In genomic region chr16:65937455-65937854, GRCh38 we compare ENCODE assay signal across 29 cellular contexts.
DNase-seq lines count a peak whose midpoint lies in the region; ATAC-seq, FAIRE-seq and TF ChIP-seq lines count a peak whose summit lies in the region.
"Had no signal": no experiment of that assay in that cellular context is flagged by ENCODE, and none has a peak within 500 bp of the region (broad histone marks: within the 10 kb centered on the region; RNA-seq: fewer than 3 reads in every experiment).

No MANE protein-coding gene starts in this region.

- POLR2A ChIA-PET in HepG2 (lab: Yijun Ruan, JAX), result no interaction called here

- in situ Hi-C loops in HepG2 (cut with HindIII; ENCODE audit: extremely low pct_ligation_motif_present, low pct_unique_long_range_greater_than_20kb), result no loop called here

- ATAC-seq in HepG2, result no peak
- no peak for ATAC-seq in right lobe of liver
- ATAC-seq: A549; CD8-positive, alpha-beta T cell had no signal

- no peaks in the 10 kb centered on the region for H4K20me1 ChIP-seq in HepG2 (ENCODE audit: insufficient read depth, low read length)
- H4K20me1 ChIP-seq: BLaER1; BLaER1 treated with 17β-estradiol and CSF1 and Interleukin-3, amounts not matched to agents 10 nM and 100 nM had no signal

- no peaks in the 10 kb centered on the region for H3K79me2 ChIP-seq in HepG2 (ENCODE audit: insufficient read depth, low read length)

- no peak overlapping the region for H2AFZ ChIP-seq in HepG2 (ENCODE audit: low read length)

- H3K27me3 ChIP-seq in HepG2 (ENCODE audit: control insufficient read depth in 1 of 2, insufficient read depth in 2 of 2, low read length in 2 of 2), result no peaks in the 10 kb centered on the region; a peak in 1 of 5 replicates
- no peaks in the 10 kb centered on the region for H3K27me3 ChIP-seq in right lobe of liver
- H3K27me3 ChIP-seq: BE2C; BLaER1; BLaER1 treated with 17β-estradiol and CSF1 and Interleukin-3, amounts not matched to agents 10 nM and 100 nM had no signal

- H3K4me2 ChIP-seq in HepG2 (ENCODE audit: low read depth, low read length), result no peak overlapping the region
- H3K4me2 ChIP-seq: A549; BLaER1; BLaER1 treated with 17β-estradiol and CSF1 and Interleukin-3, amounts not matched to agents 10 nM and 100 nM had no signal

- CTCF ChIA-PET in HepG2 (lab: Yijun Ruan, JAX; ENCODE audit: low intra/inter-chr PET ratio, low total read pairs), result no interaction called here

- H3K9me3 ChIP-seq in HepG2 (ENCODE audit: low read length) (peaks cover 15% of the 10 kb centered on the region), right lobe of liver (no peaks in the 10 kb centered on the region)
- H3K9me3 ChIP-seq: A549, BE2C, Caco-2 had no signal

- TF ChIP-seq EP300 in HepG2 (IDR thresholded peaks at IDR 0.05; ENCODE audit: low read depth in 2 of 2, low read length in 2 of 2), result no peak
- no peak for TF ChIP-seq EP300 in HepG2 (CRISPR knock-in tag; IDR thresholded peaks at IDR 0.05; ENCODE audit: borderline replicate concordance)

- BruUV-seq in HepG2 (replicated peaks; lab: Mats Ljungman, UMichigan), result no TSS peak

- no peak overlapping the region for H3K9ac ChIP-seq in HepG2 (ENCODE audit: insufficient read depth, low read depth, low read length)
- H3K9ac ChIP-seq: BLaER1; BLaER1 treated with 17β-estradiol and CSF1 and Interleukin-3, amounts not matched to agents 10 nM and 100 nM had no signal

- no peak for TF ChIP-seq RAD21 in HepG2 (CRISPR knock-in tag; IDR thresholded peaks at IDR 0.05)

- TF ChIP-seq POLR2A in HepG2 (IDR thresholded peaks at IDR 0.05; ENCODE audit: insufficient read depth in 1 of 2, low read depth in 2 of 2, low read length in 2 of 2) (no peak), right lobe of liver (IDR thresholded peaks at IDR 0.05) (no peak)

- no peak overlapping the region for H3K4me3 ChIP-seq in HepG2 (replicated peaks in 1 of 3; ENCODE audit: insufficient read depth in 1 of 3, low read depth in 2 of 3, low read length in 3 of 3)
- H3K4me3 ChIP-seq in right lobe of liver, result no peak overlapping the region
- H3K4me3 ChIP-seq: A549; BLaER1; BLaER1 treated with 17β-estradiol and CSF1 and Interleukin-3, amounts not matched to agents 10 nM and 100 nM had no signal

- H3K36me3 ChIP-seq in HepG2 (replicated peaks in 1 of 2; ENCODE audit: control insufficient read depth in 1 of 2, insufficient read depth in 2 of 2, low read length in 2 of 2) (no peaks in the 10 kb centered on the region), right lobe of liver (no peaks in the 10 kb centered on the region)
- H3K36me3 ChIP-seq: BE2C; BLaER1; BLaER1 treated with 17β-estradiol and CSF1 and Interleukin-3, amounts not matched to agents 10 nM and 100 nM had no signal

- TF ChIP-seq CTCF in HepG2 (CRISPR knock-in tag; IDR thresholded peaks at IDR 0.05) (no peak), right lobe of liver (IDR thresholded peaks at IDR 0.05) (no peak)

- FAIRE-seq in HepG2 (lab: Jason Lieb, UNC), result no peak
- FAIRE-seq: A204.1, A549, D721Med had no signal

- WGBS in HepG2 (ENCODE audit: low lambda C conversion rate), result 2% methylated on average over 1 of the region's 1 CpG
- 80% methylated on average over 1 of the region's 1 CpG for WGBS in right lobe of liver (ENCODE audit: insufficient coverage, low coverage, low lambda C conversion rate, missing lambda C conversion rate)

- H3K27ac ChIP-seq in HepG2 (ENCODE audit: extremely low read length, insufficient read depth, low read length) (no peak overlapping the region), right lobe of liver (no peak overlapping the region)
- H3K27ac ChIP-seq: 22Rv1; A549; BLaER1; BLaER1 treated with 17β-estradiol and CSF1 and Interleukin-3, amounts not matched to agents 10 nM and 100 nM; C4-2B had no signal

- no peaks in the 10 kb centered on the region for H3K4me1 ChIP-seq in HepG2 (ENCODE audit: insufficient read depth, low read length)
- peaks cover 0 to 8% (median 2%) of the 10 kb centered on the region in 4 donors for H3K4me1 ChIP-seq in right lobe of liver
- H3K4me1 ChIP-seq: A549; BE2C; BLaER1; BLaER1 treated with 17β-estradiol and CSF1 and Interleukin-3, amounts not matched to agents 10 nM and 100 nM; Caco-2 had no signal

- no peak for DNase-seq in HepG2 (ENCODE audit: low spot score)
- no peak for DNase-seq in right lobe of liver
- DNase-seq: 8988T; ACHN; AML-193; BE2C; C1 segment of cervical spinal cord; Caco-2; Calu3; CD4-positive, alpha-beta memory T cell; CD4-positive, alpha-beta T cell; CD4-positive, CD25-positive, alpha-beta regulatory T cell; CD8-positive, alpha-beta memory T cell; CD8-positive, alpha-beta T cell; COR-L47; DMS 273 treated with DMSO at 0.1 percent for 48 hours; DMS153; DMS53; DMS79; DMS79 treated with DMSO at 0.1 percent for 48 hours; DND-41; EL had no signal

- intact Hi-C loops in HepG2 (cut with micrococcal nuclease; ENCODE audit: unreplicated experiment), result no loop called here
- intact Hi-C loops in right lobe of liver (cut with DNase I), result no loop called here

TF ChIP-seq in HepG2, 621 proteins besides CTCF, POLR2A, EP300 and RAD21:
- TF ChIP-seq ZNF609 (CRISPR knock-in tag; IDR thresholded peaks at IDR 0.05; ENCODE audit: borderline replicate concordance) (no peak), CREB1 (IDR thresholded peaks at IDR 0.05) (peak; percentile 87), CREB1 (CRISPR knock-in tag; IDR thresholded peaks at IDR 0.05) (no peak), CCDC6 (CRISPR knock-in tag; IDR thresholded peaks at IDR 0.05) (no peak), ATF7 (IDR thresholded peaks at IDR 0.05) (peak; percentile 94), ATF7 (CRISPR knock-in tag; IDR thresholded peaks at IDR 0.05) (no peak), NFRKB (IDR thresholded peaks at IDR 0.05) (no peak), CREBL2 (CRISPR knock-in tag; IDR thresholded peaks at IDR 0.05; ENCODE audit: borderline replicate concordance) (no peak)
